19 cellular contexts compared by ENCODE assay signal in genomic region chr11:103544874-103545273, GRCh38.
DNase-seq lines count a peak whose midpoint lies in the region; ATAC-seq and TF ChIP-seq lines count a peak whose summit lies in the region.
"Had no signal": no experiment of that assay in that cellular context is flagged by ENCODE, and none has a peak within 500 bp of the region (broad histone marks: within the 10 kb centered on the region; RNA-seq: fewer than 3 reads in every experiment).

No MANE protein-coding gene starts in this region.

- H3K4me3 ChIP-seq in right cardiac atrium (ENCODE audit: low read length) = no peak overlapping the region
- H3K4me3 ChIP-seq in right atrium auricular region = no peak overlapping the region
- no peak overlapping the region for H3K4me3 ChIP-seq in esophagus muscularis mucosa
- H3K4me3 ChIP-seq: SJCRH30 had no signal

- H3K36me3 ChIP-seq in right atrium auricular region = no peaks in the 10 kb centered on the region
- H3K36me3 ChIP-seq in esophagus muscularis mucosa = no peaks in the 10 kb centered on the region
- H3K36me3 ChIP-seq: SJCRH30 had no signal

- no peak overlapping the region for H3K27ac Mint-ChIP-seq in activated naive CD8-positive, alpha-beta T cell treated with anti-CD3 and anti-CD28 coated beads for 36 hours
- H3K27ac Mint-ChIP-seq: H9 had no signal

- no peak for DNase-seq in right cardiac atrium
- no peak for DNase-seq in right atrium auricular region (ENCODE audit: low spot score)
- peak; percentile 91 for DNase-seq in RPMI7951 (ENCODE audit: low read depth)
- peak; percentile 79 for DNase-seq in esophagus muscularis mucosa (ENCODE audit: extremely low spot score)
- no peak for DNase-seq in GM20000 (ENCODE audit: low spot score)
- DNase-seq in activated naive CD8-positive, alpha-beta T cell treated with anti-CD3 and anti-CD28 coated beads for 36 hours = no peak
- DNase-seq in 8988T = no peak
- no peak for DNase-seq in activated naive CD4-positive, alpha-beta T cell treated with anti-CD3 and anti-CD28 coated beads, Interleukin-2, amount 50 U/mL, for 16 hours
- DNase-seq: Calu3, DMS79 treated with DMSO at 0.1 percent for 48 hours, H9, MV-4-11, NCI-H1105 treated with DMSO at 0.1 percent for 48 hours, NCI-H146, NCI-H1930, NCI-H2107, NCI-H524 had no signal

- peaks cover 6% of the 10 kb centered on the region for H3K9me3 Mint-ChIP-seq in activated naive CD8-positive, alpha-beta T cell treated with anti-CD3 and anti-CD28 coated beads for 36 hours

- TF ChIP-seq CTCF in right atrium auricular region (IDR thresholded peaks at IDR 0.05) (no peak), esophagus muscularis mucosa (IDR thresholded peaks at IDR 0.05) (no peak), GM20000 (IDR thresholded peaks at IDR 0.05; ENCODE audit: extremely low read depth, missing control alignments) (no peak)

- 81% methylated on average over 8 of the region's 8 CpGs for WGBS in right cardiac atrium
- WGBS in esophagus muscularis mucosa = 97% methylated on average over 7 of the region's 8 CpGs

- ATAC-seq in right cardiac atrium = no peak

- TF ChIP-seq POLR2A in esophagus muscularis mucosa (IDR thresholded peaks at IDR 0.05; ENCODE audit: low read depth) = no peak

- H3K9me3 ChIP-seq in right cardiac atrium (ENCODE audit: control insufficient read depth, low read length) = no peaks in the 10 kb centered on the region
- H3K9me3 ChIP-seq in right atrium auricular region = no peaks in the 10 kb centered on the region
- H3K9me3 ChIP-seq in esophagus muscularis mucosa = no peaks in the 10 kb centered on the region
- H3K9me3 ChIP-seq: SJCRH30 had no signal

- H3K4me3 Mint-ChIP-seq in activated naive CD8-positive, alpha-beta T cell treated with anti-CD3 and anti-CD28 coated beads for 36 hours = no peak overlapping the region
- H3K4me3 Mint-ChIP-seq: H9 had no signal

- intact Hi-C loops in right cardiac atrium (cut with DNase I) (no loop called here), esophagus muscularis mucosa (cut with DNase I) (no loop called here)

- TF ChIP-seq EP300 in esophagus muscularis mucosa (IDR thresholded peaks at IDR 0.05) = no peak

- H3K27me3 Mint-ChIP-seq in activated naive CD8-positive, alpha-beta T cell treated with anti-CD3 and anti-CD28 coated beads for 36 hours = no peaks in the 10 kb centered on the region

- H3K36me3 Mint-ChIP-seq in activated naive CD8-positive, alpha-beta T cell treated with anti-CD3 and anti-CD28 coated beads for 36 hours = no peaks in the 10 kb centered on the region

- H3K27ac ChIP-seq in right cardiac atrium (ENCODE audit: low read length) (peak overlapping the region; percentile 81), right atrium auricular region (peak overlapping the region in 1 of 2 donors; percentile 74), esophagus muscularis mucosa (replicated peaks in 1 of 4) (no peak overlapping the region)
- H3K27ac ChIP-seq: 22Rv1, SJCRH30 had no signal

- no peaks in the 10 kb centered on the region for H3K4me1 Mint-ChIP-seq in activated naive CD8-positive, alpha-beta T cell treated with anti-CD3 and anti-CD28 coated beads for 36 hours
- H3K4me1 Mint-ChIP-seq: H9 had no signal

- H3K4me1 ChIP-seq in right cardiac atrium (ENCODE audit: control insufficient read depth, insufficient read depth, low read length) (peaks cover 4% of the 10 kb centered on the region), right atrium auricular region (peaks cover 0 to 7% of the 10 kb centered on the region in 2 donors), esophagus muscularis mucosa (no peaks in the 10 kb centered on the region)
- H3K4me1 ChIP-seq: SJCRH30 had no signal

- H3K27me3 ChIP-seq in right cardiac atrium (ENCODE audit: control insufficient read depth, insufficient read depth) (no peaks in the 10 kb centered on the region), right atrium auricular region (no peaks in the 10 kb centered on the region), esophagus muscularis mucosa (no peaks in the 10 kb centered on the region)
- H3K27me3 ChIP-seq: SJCRH30 had no signal

Comparison
In these comparisons a context has a peak if more than half of its experiments do, and no peak if none do; other contexts are left out.
1. DNase-seq: peak in RPMI7951 (single experiment) and esophagus muscularis mucosa (single experiment); none in right cardiac atrium (0 of 3), right atrium auricular region (single experiment), GM20000 (single experiment), activated naive CD8-positive, alpha-beta T cell treated with anti-CD3 and anti-CD28 coated beads for 36 hours (single experiment), 8988T (single experiment) and activated naive CD4-positive, alpha-beta T cell treated with anti-CD3 and anti-CD28 coated beads, Interleukin-2, amount 50 U/mL, for 16 hours (single experiment).